8 cellular contexts compared by ENCODE assay signal in genomic region chr10:32347363-32347735, GRCh38. TPM values are rescaled to one million over a fixed set of nuclear protein-coding genes. Genes with fewer than 3 reads are reported as not detected.
DNase-seq lines count a peak whose midpoint lies in the region; ATAC-seq and TF ChIP-seq lines count a peak whose summit lies in the region.

No MANE protein-coding gene starts in this region.

- no peak overlapping the region for H3K18ac ChIP-seq in IMR-90 (ENCODE audit: low read depth, low read length)

- H4K5ac ChIP-seq in IMR-90 (ENCODE audit: low read depth, low read length): no peak overlapping the region

- peaks cover 20 to 37% of the 10 kb centered on the region in 2 experiments; a peak in 3 of 4 replicates for H3K79me1 ChIP-seq in IMR-90 (ENCODE audit: low read depth in 1 of 2, low read length in 2 of 2)

- no CpG with 5 or more reads among the region's 46 CpGs for whole genome bisulfite sequencing in IMR-90 (ENCODE audit: extremely low coverage in 2 of 2, insufficient read length in 1 of 2), 2 experiments

- TF ChIP-seq POLR2A in IMR-90 (IDR thresholded peaks at IDR 0.05; ENCODE audit: low read depth, low read length): no peak

- no peak overlapping the region for H2BK20ac ChIP-seq in IMR-90 (ENCODE audit: low read depth, low read length)

- H3K27ac ChIP-seq in CD4-positive, alpha-beta T cell (ENCODE audit: low read depth, low read length): peak overlapping the region; percentile 100
- peak overlapping the region; percentile 63; the same call in 1 of the 2 replicates for H3K27ac ChIP-seq in IMR-90 (ENCODE audit: insufficient read depth, low read length)
- peak overlapping the region; percentile 100 for H3K27ac ChIP-seq in muscle layer of colon (ENCODE audit: low read depth, low read length)

- H3K9me3 Mint-ChIP-seq in CD4-positive, alpha-beta T cell: no peaks in the 10 kb centered on the region
- H3K9me3 Mint-ChIP-seq in chondrocyte (ENCODE audit: low read depth): no peaks in the 10 kb centered on the region

- H2BK120ac ChIP-seq in IMR-90 (ENCODE audit: low read depth, low read length): 0 out of 2 replicates have a peak overlapping the region, but pooled peaks have one; percentile 23

- no peak overlapping the region for H2BK15ac ChIP-seq in IMR-90 (ENCODE audit: low read depth, low read length)

- no peak overlapping the region for H3K14ac ChIP-seq in IMR-90 (replicated peaks; ENCODE audit: low read depth, low read length)

- peak overlapping the region; percentile 90 for H3K4me3 ChIP-seq in IMR-90 (ENCODE audit: insufficient read depth, low read depth, low read length)
- H3K4me3 ChIP-seq in muscle layer of colon (ENCODE audit: low read depth in 1 of 2, low read length in 2 of 2): peak overlapping the region; percentile 58 to 85

- dilution Hi-C loops in IMR-90 (cut with HindIII; ENCODE audit: low sequenced_read_pairs, unreplicated experiment): no loop called here

- peak overlapping the region; percentile 100 for H3K27ac Mint-ChIP-seq in CD4-positive, alpha-beta T cell
- peak overlapping the region; percentile 79 for H3K27ac Mint-ChIP-seq in chondrocyte (ENCODE audit: unreplicated experiment)

- H4K8ac ChIP-seq in IMR-90 (ENCODE audit: low read depth in 2 of 2, low read length in 2 of 2): peak overlapping the region in 1 of 2 experiments; percentile 100; a peak in 1 of 4 replicates

- H2AK9ac ChIP-seq in IMR-90 (replicated peaks; ENCODE audit: low read depth, low read length, poor library complexity): peak overlapping the region; percentile 99

- H3K4me2 ChIP-seq in IMR-90 (ENCODE audit: low read depth, low read length): peak overlapping the region; percentile 93

- H4K20me1 ChIP-seq in IMR-90 (ENCODE audit: insufficient read depth, low read length): peaks cover 34% of the 10 kb centered on the region

- peak overlapping the region; percentile 47 for H2BK5ac ChIP-seq in IMR-90 (ENCODE audit: low read depth, low read length, poor library complexity, severe bottlenecking)

- no peak for DNase-seq in CD4-positive, alpha-beta T cell
- DNase-seq in IMR-90 (no peak), chondrocyte (ENCODE audit: low spot score) (no peak), GM13976 (ENCODE audit: low spot score) (no peak), NCI-H146 (lab: John Stamatoyannopoulos, UW) (no peak), AG20443 (ENCODE audit: low spot score) (no peak)

- H3K36me3 ChIP-seq in IMR-90 (ENCODE audit: control insufficient read depth, insufficient read depth, low read length) (no peaks in the 10 kb centered on the region), muscle layer of colon (ENCODE audit: insufficient read depth, low read length) (no peaks in the 10 kb centered on the region)

- CTCF ChIA-PET in CD4-positive, alpha-beta T cell (lab: Charles Lee): interaction anchor here (1.0 to 1.8 kb wide), 5 partner anchors 16 to 91 kb away, joined by 3 to 8 read pairs (median 3); no protein-coding TSS in a partner anchor
- CTCF ChIA-PET in IMR-90 (lab: Yijun Ruan, JAX): no interaction called here

- H3K9ac ChIP-seq in IMR-90 (ENCODE audit: low read depth, low read length): peak overlapping the region; percentile 69
- peak overlapping the region; percentile 15 for H3K9ac ChIP-seq in muscle layer of colon (ENCODE audit: low read length)

- H3K27me3 ChIP-seq in CD4-positive, alpha-beta T cell (ENCODE audit: control insufficient read depth, insufficient read depth, low read length): no peaks in the 10 kb centered on the region
- H3K27me3 ChIP-seq in IMR-90 (ENCODE audit: control insufficient read depth, insufficient read depth, low read length): no peaks in the 10 kb centered on the region
- no peaks in the 10 kb centered on the region for H3K27me3 ChIP-seq in muscle layer of colon (ENCODE audit: control insufficient read depth in 1 of 2, insufficient read depth in 2 of 2, low read length in 2 of 2)

- intact Hi-C loops in CD4-positive, alpha-beta T cell (cut with DNase I, micrococcal nuclease): loop anchor here in 1 of 2 experiments (1.0 to 10.0 kb wide), 4 partner anchors 19 to 423 kb away; partner anchors contain the start of gene ARHGAP12
- intact Hi-C loops in IMR-90 (cut with micrococcal nuclease): loop anchor here (2.0 to 10.0 kb wide), 3 partner anchors 75 to 657 kb away; no protein-coding TSS in a partner anchor

- H3K4me1 Mint-ChIP-seq in CD4-positive, alpha-beta T cell (ENCODE audit: low read depth): peaks cover 78% of the 10 kb centered on the region
- peaks cover 37% of the 10 kb centered on the region for H3K4me1 Mint-ChIP-seq in chondrocyte (ENCODE audit: low read depth)

- in situ Hi-C loops in IMR-90 (cut with MboI; ENCODE audit: low sequenced_read_pairs) (no loop called here), GM13976 (cut with MboI; ENCODE audit: low sequenced_read_pairs, unreplicated experiment) (loop anchor here (10.0 kb wide), 2 partner anchors 93 to 153 kb away; no protein-coding TSS in a partner anchor)

- POLR2A ChIA-PET in CD4-positive, alpha-beta T cell (lab: Charles Lee): interaction anchor here (0.9 to 8.0 kb wide), 7 partner anchors 11 to 98 kb away, joined by 3 to 93 read pairs (median 7); partner anchors contain the start of gene CCDC7
- POLR2A ChIA-PET in IMR-90 (lab: Charles Lee; ENCODE audit: unreplicated experiment): no interaction called here

- TF ChIP-seq CTCF in CD4-positive, alpha-beta T cell (IDR thresholded peaks at IDR 0.05): no peak
- TF ChIP-seq CTCF in IMR-90 (conservative IDR thresholded peaks at IDR 0.05; ENCODE audit: low read depth, low read length) (no peak), chondrocyte (IDR thresholded peaks at IDR 0.05) (peak; percentile 9), GM13976 (IDR thresholded peaks at IDR 0.05; ENCODE audit: borderline replicate concordance, control extremely low read depth, extremely low read depth, insufficient read depth, missing control alignments) (no peak)

- no peak overlapping the region for H3K56ac ChIP-seq in IMR-90 (ENCODE audit: extremely low read depth, insufficient read depth, low read length)

- ATAC-seq in CD4-positive, alpha-beta T cell (ENCODE audit: poor library complexity): peak; percentile 1
- ATAC-seq in GM21367 (IDR thresholded peaks at IDR 0.05; ENCODE audit: unreplicated experiment) (peak; percentile 8), IMR-90 (ENCODE audit: low read depth) (peak; percentile 9)

- H3K4ac ChIP-seq in IMR-90 (ENCODE audit: low read depth, low read length): 0 out of 2 replicates have a peak overlapping the region, but pooled peaks have one; percentile 19

- H3K36me3 Mint-ChIP-seq in CD4-positive, alpha-beta T cell (ENCODE audit: low read depth): peaks cover 47% of the 10 kb centered on the region
- H3K36me3 Mint-ChIP-seq in chondrocyte (ENCODE audit: low read depth): no peaks in the 10 kb centered on the region

- no peak overlapping the region for H3K23ac ChIP-seq in IMR-90 (ENCODE audit: low read depth, low read length)

- H3K9me3 ChIP-seq in CD4-positive, alpha-beta T cell (ENCODE audit: control insufficient read depth, low read length): no peaks in the 10 kb centered on the region
- H3K9me3 ChIP-seq in IMR-90 (ENCODE audit: control insufficient read depth, insufficient read depth, low read length) (no peaks in the 10 kb centered on the region), muscle layer of colon (ENCODE audit: low read length) (no peaks in the 10 kb centered on the region)

- H3K4me1 ChIP-seq in IMR-90 (ENCODE audit: control insufficient read depth, insufficient read depth, low read length): no peaks in the 10 kb centered on the region; the same call in 1 of the 2 replicates
- peaks cover 34% of the 10 kb centered on the region for H3K4me1 ChIP-seq in muscle layer of colon (ENCODE audit: insufficient read depth, low read length)

- H3K27me3 Mint-ChIP-seq in CD4-positive, alpha-beta T cell: no peaks in the 10 kb centered on the region
- H3K27me3 Mint-ChIP-seq in chondrocyte (ENCODE audit: low read depth): no peaks in the 10 kb centered on the region

- no peak overlapping the region for H2AK5ac ChIP-seq in IMR-90 (ENCODE audit: low read depth, low read length)

- peak overlapping the region; percentile 86 for H3K4me3 Mint-ChIP-seq in CD4-positive, alpha-beta T cell
- H3K4me3 Mint-ChIP-seq in chondrocyte (ENCODE audit: unreplicated experiment): peak overlapping the region; percentile 73

- BruUV-seq in IMR-90 (replicated peaks; lab: Mats Ljungman, UMichigan): no TSS peak

- no peaks in the 10 kb centered on the region for H3K9me1 ChIP-seq in IMR-90 (ENCODE audit: insufficient read depth, low read length)

- H2AFZ ChIP-seq in IMR-90 (replicated peaks; ENCODE audit: low read length, poor library complexity): peak overlapping the region; percentile 96

- TF ChIP-seq RAD21 in IMR-90 (IDR thresholded peaks at IDR 0.05; ENCODE audit: low read length): no peak

- H4K91ac ChIP-seq in IMR-90 (ENCODE audit: insufficient read depth, low read depth, low read length): no peak overlapping the region

TF ChIP-seq in IMR-90, 13 proteins besides CTCF, POLR2A, EP300 and RAD21:
- TF ChIP-seq MXI1 (IDR thresholded peaks at IDR 0.05; ENCODE audit: borderline replicate concordance, low read depth, low read length) (peak; percentile 6; the same call in 1 of the 2 replicates), RCOR1 (IDR thresholded peaks at IDR 0.05; ENCODE audit: insufficient replicate concordance, low read length) (no peak)

RNA-seq across cellular contexts. Expression of gene EPC1, which starts 0.4 kb away (rescaled TPM):
- 100 to 1,000 TPM; 173 to 181 TPM for total RNA-seq in CD4-positive, alpha-beta T cell
- 19.7 and 21.9 TPM in 2 replicates for total RNA-seq in IMR-90 (2012; rRNA removed)
- polyA plus RNA-seq in IMR-90 (2012; rRNA removed): 20.8 and 23.5 TPM in 2 replicates
- 8.8 and 15.4 TPM in 2 replicates for polyA plus RNA-seq in IMR-90 (2012; cell fraction: cytosol; rRNA removed)
- 32.6 and 102 TPM in 2 replicates for polyA plus RNA-seq in IMR-90 (2012; cell fraction: nucleus; rRNA removed; ENCODE audit: low replicate concordance)
- total RNA-seq in chondrocyte: 22.0 to 31.9 TPM (median 26.8 TPM) in 3 replicates
